Comparison of ENCODE assay signal across 1 cellular context in the genomic region with DNA sequence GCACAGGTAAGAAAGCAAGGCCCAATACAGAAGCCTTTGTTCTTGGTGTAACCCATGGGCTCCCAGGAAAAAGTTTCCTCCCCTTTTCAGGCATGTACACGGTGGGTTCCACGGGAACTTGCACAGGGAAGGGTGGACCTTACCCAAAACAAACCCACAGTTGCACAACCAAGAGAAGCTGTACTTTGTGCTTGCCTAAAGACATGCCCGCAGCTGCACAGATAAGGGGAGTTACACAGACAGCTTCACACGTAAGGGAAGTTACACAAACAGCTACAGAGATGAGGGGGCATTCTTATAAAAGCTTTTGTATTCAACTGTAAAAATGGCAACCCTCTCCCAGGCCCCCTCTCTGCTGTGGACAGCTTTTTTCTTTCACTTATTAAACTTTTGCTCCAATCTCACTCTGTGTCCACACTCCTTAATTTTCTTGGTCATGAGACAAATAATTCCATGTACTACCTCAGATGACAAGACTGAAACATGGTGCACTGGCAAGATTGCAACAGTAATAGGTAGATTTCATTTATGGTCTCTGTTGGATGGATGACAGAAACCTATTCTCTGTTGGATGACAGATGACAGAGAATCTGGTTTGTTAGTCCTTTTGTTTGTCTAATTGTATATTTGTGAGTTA.
TF ChIP-seq lines count a peak whose summit lies in the region.

No MANE protein-coding gene starts in this region.

TF ChIP-seq in HepG2, 621 proteins besides CTCF, POLR2A, EP300 and RAD21 (continued from another document and continues in another):
- TF ChIP-seq, protein P1, sequence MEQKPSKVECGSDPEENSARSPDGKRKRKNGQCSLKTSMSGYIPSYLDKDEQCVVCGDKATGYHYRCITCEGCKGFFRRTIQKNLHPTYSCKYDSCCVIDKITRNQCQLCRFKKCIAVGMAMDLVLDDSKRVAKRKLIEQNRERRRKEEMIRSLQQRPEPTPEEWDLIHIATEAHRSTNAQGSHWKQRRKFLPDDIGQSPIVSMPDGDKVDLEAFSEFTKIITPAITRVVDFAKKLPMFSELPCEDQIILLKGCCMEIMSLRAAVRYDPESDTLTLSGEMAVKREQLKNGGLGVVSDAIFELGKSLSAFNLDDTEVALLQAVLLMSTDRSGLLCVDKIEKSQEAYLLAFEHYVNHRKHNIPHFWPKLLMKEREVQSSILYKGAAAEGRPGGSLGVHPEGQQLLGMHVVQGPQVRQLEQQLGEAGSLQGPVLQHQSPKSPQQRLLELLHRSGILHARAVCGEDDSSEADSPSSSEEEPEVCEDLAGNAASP (CRISPR knock-in tag; IDR thresholded peaks at IDR 0.05; ENCODE audit: borderline replicate concordance), result peak; percentile 82; the same call in 1 of the 2 replicates
- TF ChIP-seq SRSF9 (IDR thresholded peaks at IDR 0.05; ENCODE audit: borderline replicate concordance, insufficient read depth, low read depth, low read length, poor library complexity, severe bottlenecking) (no peak), ZFP62 (CRISPR knock-in tag; IDR thresholded peaks at IDR 0.05) (no peak), ZNF607 (CRISPR knock-in tag; IDR thresholded peaks at IDR 0.05; ENCODE audit: borderline replicate concordance) (no peak), AGO2 (optimal IDR thresholded peaks at IDR 0.05; ENCODE audit: low read depth, low read length) (no peak), ZFX (CRISPR knock-in tag; IDR thresholded peaks at IDR 0.05; ENCODE audit: low read depth) (peak; percentile 47), ZBTB10 (CRISPR knock-in tag; IDR thresholded peaks at IDR 0.05; ENCODE audit: borderline replicate concordance) (no peak), ZNF3 (CRISPR knock-in tag; IDR thresholded peaks at IDR 0.05) (no peak), SRY (CRISPR knock-in tag; IDR thresholded peaks at IDR 0.05) (no peak; the same call in 1 of the 2 replicates), TCF12 (IDR thresholded peaks at IDR 0.05) (no peak), TCF12 (CRISPR knock-in tag; IDR thresholded peaks at IDR 0.05) (no peak), SIX4 (CRISPR knock-in tag; IDR thresholded peaks at IDR 0.05) (peak; percentile 52; the same call in 1 of the 2 replicates), KLF16 (CRISPR knock-in tag; IDR thresholded peaks at IDR 0.05) (peak in 1 of 2 experiments; percentile 56; a peak in 2 of 4 replicates), GTF2F1 (IDR thresholded peaks at IDR 0.05; ENCODE audit: low read length) (no peak), HNRNPL (IDR thresholded peaks at IDR 0.05; ENCODE audit: low read depth, low read length) (no peak), ADNP (CRISPR knock-in tag; IDR thresholded peaks at IDR 0.05) (no peak), HDAC1 (CRISPR knock-in tag; IDR thresholded peaks at IDR 0.05) (peak; percentile 94), BCL3 (CRISPR knock-in tag; IDR thresholded peaks at IDR 0.05) (no peak), TBP (CRISPR knock-in tag; IDR thresholded peaks at IDR 0.05) (no peak), GTF3A (CRISPR knock-in tag; conservative IDR thresholded peaks at IDR 0.05) (no peak), NFYC (CRISPR knock-in tag; IDR thresholded peaks at IDR 0.05) (0 out of 2 replicates have a peak, but pooled peaks have one; percentile 9), ZNF264 (CRISPR knock-in tag; IDR thresholded peaks at IDR 0.05) (peak; percentile 93), PRPF4 (IDR thresholded peaks at IDR 0.05; ENCODE audit: low read depth, low read length, poor library complexity, severe bottlenecking) (no peak), HBP1 (CRISPR knock-in tag; IDR thresholded peaks at IDR 0.05; ENCODE audit: low read depth) (peak; percentile 41; the same call in 1 of the 2 replicates), ZNF713 (CRISPR knock-in tag; IDR thresholded peaks at IDR 0.05) (no peak), KMT2A (CRISPR knock-in tag; IDR thresholded peaks at IDR 0.05) (no peak; the same call in 1 of the 2 replicates), NFKBIZ (CRISPR knock-in tag; IDR thresholded peaks at IDR 0.05) (peak; percentile 78; the same call in 1 of the 2 replicates), ZNF615 (CRISPR knock-in tag; IDR thresholded peaks at IDR 0.05; ENCODE audit: borderline replicate concordance) (0 out of 2 replicates have a peak, but pooled peaks have one; percentile 48), KDM5B (CRISPR knock-in tag; IDR thresholded peaks at IDR 0.05; ENCODE audit: borderline replicate concordance) (no peak), TRIM24 (CRISPR knock-in tag; IDR thresholded peaks at IDR 0.05) (peak; percentile 60; the same call in 1 of the 2 replicates)
- TF ChIP-seq, protein P2, sequence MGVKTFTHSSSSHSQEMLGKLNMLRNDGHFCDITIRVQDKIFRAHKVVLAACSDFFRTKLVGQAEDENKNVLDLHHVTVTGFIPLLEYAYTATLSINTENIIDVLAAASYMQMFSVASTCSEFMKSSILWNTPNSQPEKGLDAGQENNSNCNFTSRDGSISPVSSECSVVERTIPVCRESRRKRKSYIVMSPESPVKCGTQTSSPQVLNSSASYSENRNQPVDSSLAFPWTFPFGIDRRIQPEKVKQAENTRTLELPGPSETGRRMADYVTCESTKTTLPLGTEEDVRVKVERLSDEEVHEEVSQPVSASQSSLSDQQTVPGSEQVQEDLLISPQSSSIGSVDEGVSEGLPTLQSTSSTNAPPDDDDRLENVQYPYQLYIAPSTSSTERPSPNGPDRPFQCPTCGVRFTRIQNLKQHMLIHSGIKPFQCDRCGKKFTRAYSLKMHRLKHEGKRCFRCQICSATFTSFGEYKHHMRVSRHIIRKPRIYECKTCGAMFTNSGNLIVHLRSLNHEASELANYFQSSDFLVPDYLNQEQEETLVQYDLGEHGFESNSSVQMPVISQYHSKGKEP (CRISPR knock-in tag; IDR thresholded peaks at IDR 0.05), result no peak
- TF ChIP-seq, protein P3, sequence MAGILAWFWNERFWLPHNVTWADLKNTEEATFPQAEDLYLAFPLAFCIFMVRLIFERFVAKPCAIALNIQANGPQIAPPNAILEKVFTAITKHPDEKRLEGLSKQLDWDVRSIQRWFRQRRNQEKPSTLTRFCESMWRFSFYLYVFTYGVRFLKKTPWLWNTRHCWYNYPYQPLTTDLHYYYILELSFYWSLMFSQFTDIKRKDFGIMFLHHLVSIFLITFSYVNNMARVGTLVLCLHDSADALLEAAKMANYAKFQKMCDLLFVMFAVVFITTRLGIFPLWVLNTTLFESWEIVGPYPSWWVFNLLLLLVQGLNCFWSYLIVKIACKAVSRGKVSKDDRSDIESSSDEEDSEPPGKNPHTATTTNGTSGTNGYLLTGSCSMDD (CRISPR knock-in tag; IDR thresholded peaks at IDR 0.05), result no peak
- TF ChIP-seq, protein P4, sequence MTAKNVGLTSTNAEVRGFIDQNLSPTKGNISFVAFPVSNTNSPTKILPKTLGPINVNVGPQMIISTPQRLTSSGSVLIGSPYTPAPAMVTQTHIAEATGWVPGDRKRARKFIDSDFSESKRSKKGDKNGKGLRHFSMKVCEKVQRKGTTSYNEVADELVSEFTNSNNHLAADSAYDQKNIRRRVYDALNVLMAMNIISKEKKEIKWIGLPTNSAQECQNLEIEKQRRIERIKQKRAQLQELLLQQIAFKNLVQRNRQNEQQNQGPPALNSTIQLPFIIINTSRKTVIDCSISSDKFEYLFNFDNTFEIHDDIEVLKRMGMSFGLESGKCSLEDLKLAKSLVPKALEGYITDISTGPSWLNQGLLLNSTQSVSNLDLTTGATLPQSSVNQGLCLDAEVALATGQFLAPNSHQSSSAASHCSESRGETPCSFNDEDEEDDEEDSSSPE (CRISPR knock-in tag; IDR thresholded peaks at IDR 0.05), result peak; percentile 48; the same call in 1 of the 2 replicates
- TF ChIP-seq, protein P5, sequence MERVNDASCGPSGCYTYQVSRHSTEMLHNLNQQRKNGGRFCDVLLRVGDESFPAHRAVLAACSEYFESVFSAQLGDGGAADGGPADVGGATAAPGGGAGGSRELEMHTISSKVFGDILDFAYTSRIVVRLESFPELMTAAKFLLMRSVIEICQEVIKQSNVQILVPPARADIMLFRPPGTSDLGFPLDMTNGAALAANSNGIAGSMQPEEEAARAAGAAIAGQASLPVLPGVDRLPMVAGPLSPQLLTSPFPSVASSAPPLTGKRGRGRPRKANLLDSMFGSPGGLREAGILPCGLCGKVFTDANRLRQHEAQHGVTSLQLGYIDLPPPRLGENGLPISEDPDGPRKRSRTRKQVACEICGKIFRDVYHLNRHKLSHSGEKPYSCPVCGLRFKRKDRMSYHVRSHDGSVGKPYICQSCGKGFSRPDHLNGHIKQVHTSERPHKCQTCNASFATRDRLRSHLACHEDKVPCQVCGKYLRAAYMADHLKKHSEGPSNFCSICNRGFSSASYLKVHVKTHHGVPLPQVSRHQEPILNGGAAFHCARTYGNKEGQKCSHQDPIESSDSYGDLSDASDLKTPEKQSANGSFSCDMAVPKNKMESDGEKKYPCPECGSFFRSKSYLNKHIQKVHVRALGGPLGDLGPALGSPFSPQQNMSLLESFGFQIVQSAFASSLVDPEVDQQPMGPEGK (CRISPR knock-in tag; IDR thresholded peaks at IDR 0.05), result peak; percentile 79
- TF ChIP-seq, protein P6, sequence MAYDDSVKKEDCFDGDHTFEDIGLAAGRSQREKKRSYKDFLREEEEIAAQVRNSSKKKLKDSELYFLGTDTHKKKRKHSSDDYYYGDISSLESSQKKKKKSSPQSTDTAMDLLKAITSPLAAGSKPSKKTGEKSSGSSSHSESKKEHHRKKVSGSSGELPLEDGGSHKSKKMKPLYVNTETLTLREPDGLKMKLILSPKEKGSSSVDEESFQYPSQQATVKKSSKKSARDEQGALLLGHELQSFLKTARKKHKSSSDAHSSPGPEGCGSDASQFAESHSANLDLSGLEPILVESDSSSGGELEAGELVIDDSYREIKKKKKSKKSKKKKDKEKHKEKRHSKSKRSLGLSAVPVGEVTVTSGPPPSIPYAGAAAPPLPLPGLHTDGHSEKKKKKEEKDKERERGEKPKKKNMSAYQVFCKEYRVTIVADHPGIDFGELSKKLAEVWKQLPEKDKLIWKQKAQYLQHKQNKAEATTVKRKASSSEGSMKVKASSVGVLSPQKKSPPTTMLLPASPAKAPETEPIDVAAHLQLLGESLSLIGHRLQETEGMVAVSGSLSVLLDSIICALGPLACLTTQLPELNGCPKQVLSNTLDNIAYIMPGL (CRISPR knock-in tag; IDR thresholded peaks at IDR 0.05; ENCODE audit: borderline replicate concordance in 1 of 2, low read depth in 1 of 2), result 0 out of 4 replicates have a peak, but pooled peaks of 1 of the 2 experiments have one; percentile 38
- TF ChIP-seq, protein P7, sequence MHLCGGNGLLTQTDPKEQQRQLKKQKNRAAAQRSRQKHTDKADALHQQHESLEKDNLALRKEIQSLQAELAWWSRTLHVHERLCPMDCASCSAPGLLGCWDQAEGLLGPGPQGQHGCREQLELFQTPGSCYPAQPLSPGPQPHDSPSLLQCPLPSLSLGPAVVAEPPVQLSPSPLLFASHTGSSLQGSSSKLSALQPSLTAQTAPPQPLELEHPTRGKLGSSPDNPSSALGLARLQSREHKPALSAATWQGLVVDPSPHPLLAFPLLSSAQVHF (CRISPR knock-in tag; IDR thresholded peaks at IDR 0.05), result no peak
- TF ChIP-seq, protein P8, sequence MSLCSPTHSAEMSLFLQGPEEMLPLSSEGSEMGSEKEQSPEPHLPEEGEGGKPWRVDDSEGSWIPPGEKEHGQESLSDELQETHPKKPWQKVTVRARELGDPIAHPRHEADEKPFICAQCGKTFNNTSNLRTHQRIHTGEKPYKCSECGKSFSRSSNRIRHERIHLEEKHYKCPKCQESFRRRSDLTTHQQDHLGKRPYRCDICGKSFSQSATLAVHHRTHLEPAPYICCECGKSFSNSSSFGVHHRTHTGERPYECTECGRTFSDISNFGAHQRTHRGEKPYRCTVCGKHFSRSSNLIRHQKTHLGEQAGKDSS (CRISPR knock-in tag; IDR thresholded peaks at IDR 0.05; ENCODE audit: borderline replicate concordance, low read depth), result no peak
- TF ChIP-seq, protein P9, sequence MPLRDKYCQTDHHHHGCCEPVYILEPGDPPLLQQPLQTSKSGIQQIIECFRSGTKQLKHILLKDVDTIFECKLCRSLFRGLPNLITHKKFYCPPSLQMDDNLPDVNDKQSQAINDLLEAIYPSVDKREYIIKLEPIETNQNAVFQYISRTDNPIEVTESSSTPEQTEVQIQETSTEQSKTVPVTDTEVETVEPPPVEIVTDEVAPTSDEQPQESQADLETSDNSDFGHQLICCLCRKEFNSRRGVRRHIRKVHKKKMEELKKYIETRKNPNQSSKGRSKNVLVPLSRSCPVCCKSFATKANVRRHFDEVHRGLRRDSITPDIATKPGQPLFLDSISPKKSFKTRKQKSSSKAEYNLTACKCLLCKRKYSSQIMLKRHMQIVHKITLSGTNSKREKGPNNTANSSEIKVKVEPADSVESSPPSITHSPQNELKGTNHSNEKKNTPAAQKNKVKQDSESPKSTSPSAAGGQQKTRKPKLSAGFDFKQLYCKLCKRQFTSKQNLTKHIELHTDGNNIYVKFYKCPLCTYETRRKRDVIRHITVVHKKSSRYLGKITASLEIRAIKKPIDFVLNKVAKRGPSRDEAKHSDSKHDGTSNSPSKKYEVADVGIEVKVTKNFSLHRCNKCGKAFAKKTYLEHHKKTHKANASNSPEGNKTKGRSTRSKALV (CRISPR knock-in tag; IDR thresholded peaks at IDR 0.05), result no peak
